In the genomic region with DNA sequence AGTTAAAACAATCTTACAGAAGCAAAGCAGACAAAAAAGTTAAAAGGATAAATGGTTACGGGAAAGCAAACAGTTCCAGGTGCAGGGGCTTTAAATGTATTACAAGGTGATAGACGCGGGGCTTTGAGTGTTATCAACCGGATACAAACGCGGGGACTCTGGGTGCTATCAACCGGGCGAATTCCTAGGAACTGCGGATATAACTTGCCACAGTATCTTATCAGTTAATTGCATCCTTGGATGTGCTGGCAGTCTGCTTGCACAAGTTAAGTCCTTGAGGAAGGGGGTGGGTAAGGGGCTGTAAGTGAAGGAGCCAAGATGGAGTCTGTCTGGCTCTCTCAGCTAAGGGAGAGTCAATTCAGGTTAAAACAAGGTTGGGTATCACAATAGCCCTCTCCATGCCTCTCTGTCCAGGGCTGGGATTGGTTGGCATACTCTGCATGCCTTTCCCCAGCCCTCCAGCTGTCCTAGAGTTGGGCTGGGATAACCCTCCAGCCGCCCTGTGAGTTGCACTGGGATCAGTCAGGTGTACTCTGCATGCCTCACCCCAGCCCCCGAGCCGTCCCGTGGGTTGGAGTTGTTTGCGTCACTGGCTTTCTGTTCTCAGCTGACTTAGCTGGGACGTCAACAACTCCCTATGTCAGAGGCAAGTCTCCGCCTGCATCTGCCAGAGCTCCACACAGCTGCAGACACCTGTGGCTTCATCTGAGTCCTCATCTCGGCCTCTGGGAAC, we compare ENCODE assay signal across 1 cellular context.
TF ChIP-seq lines count a peak whose summit lies in the region.

No MANE protein-coding gene starts in this region.

TF ChIP-seq in K562, 482 proteins besides CTCF, POLR2A, EP300 and RAD21 (continued from another document and continues in another):
- TF ChIP-seq NR4A1 (CRISPR knock-in tag; IDR thresholded peaks at IDR 0.05) (peak; percentile 100), NR4A1 (tag; IDR thresholded peaks at IDR 0.05) (peak; percentile 100), SMAD3 (CRISPR knock-in tag; conservative IDR thresholded peaks at IDR 0.05) (peak; percentile 100), BRCA1 (IDR thresholded peaks at IDR 0.05) (no peak), BRCA1 (CRISPR knock-in tag; IDR thresholded peaks at IDR 0.05) (no peak), ZEB2 (IDR thresholded peaks at IDR 0.05) (peak; percentile 88), TSC22D4 (tag; IDR thresholded peaks at IDR 0.05) (no peak), TAF9B (IDR thresholded peaks at IDR 0.05; ENCODE audit: partially characterized antibody) (peak; percentile 81), KAT2B (IDR thresholded peaks at IDR 0.05; ENCODE audit: low read depth, low read length) (no peak), ZSCAN32 (CRISPR knock-in tag; IDR thresholded peaks at IDR 0.05) (peak; percentile 95), BRD9 (IDR thresholded peaks at IDR 0.05; ENCODE audit: low read depth, partially characterized antibody) (peak; percentile 58), MED1 (CRISPR knock-in tag; IDR thresholded peaks at IDR 0.05; ENCODE audit: borderline replicate concordance) (no peak), ESRRA (IDR thresholded peaks at IDR 0.05; ENCODE audit: borderline replicate concordance, low read depth) (peak; percentile 66; the same call in 1 of the 2 replicates), TARDBP (IDR thresholded peaks at IDR 0.05) (peak; percentile 75; the same call in 1 of the 2 replicates), MCM5 (IDR thresholded peaks at IDR 0.05; ENCODE audit: low read depth) (no peak), NR2F6 (CRISPR knock-in tag; IDR thresholded peaks at IDR 0.05) (peak; percentile 98), HDAC1 (IDR thresholded peaks at IDR 0.05) (peak in 1 of 2 experiments; percentile 6; a peak in 2 of 4 replicates), OTX1 (CRISPR knock-in tag; IDR thresholded peaks at IDR 0.05) (peak; percentile 99), BRD4 (IDR thresholded peaks at IDR 0.05) (no peak), SRSF1 (IDR thresholded peaks at IDR 0.05; ENCODE audit: low read depth, low read length) (no peak), PRMT5 (CRISPR knock-in tag; IDR thresholded peaks at IDR 0.05) (no peak), MTA3 (IDR thresholded peaks at IDR 0.05; ENCODE audit: borderline replicate concordance) (peak; percentile 87), ZFP1 (CRISPR knock-in tag; IDR thresholded peaks at IDR 0.05) (peak; percentile 99), EGR1 (conservative IDR thresholded peaks at IDR 0.05) (no peak), ZNF75A (CRISPR knock-in tag; IDR thresholded peaks at IDR 0.05) (peak; percentile 94), GABPB2 (CRISPR knock-in tag; conservative IDR thresholded peaks at IDR 0.05) (peak; percentile 94), ZBTB17 (CRISPR knock-in tag; IDR thresholded peaks at IDR 0.05) (peak; percentile 99), ZKSCAN1 (IDR thresholded peaks at IDR 0.05; ENCODE audit: low read depth, low read length) (no peak), CEBPB (tag; IDR thresholded peaks at IDR 0.05) (peak; percentile 86), GATAD2A (IDR thresholded peaks at IDR 0.05) (peak; percentile 100), MEIS2 (IDR thresholded peaks at IDR 0.05; ENCODE audit: partially characterized antibody) (no peak), JUNB (CRISPR knock-in tag; conservative IDR thresholded peaks at IDR 0.05) (peak; percentile 92), CHCHD3 (CRISPR knock-in tag; IDR thresholded peaks at IDR 0.05) (peak; percentile 86; the same call in 1 of the 2 replicates), FOXM1 (IDR thresholded peaks at IDR 0.05; ENCODE audit: low read depth) (peak; percentile 88), FOXM1 (CRISPR knock-in tag; IDR thresholded peaks at IDR 0.05; ENCODE audit: low read depth) (no peak), RFX5 (IDR thresholded peaks at IDR 0.05; ENCODE audit: low read depth, low read length) (no peak), POLR2G (IDR thresholded peaks at IDR 0.05; ENCODE audit: low read depth, low read length) (no peak; the same call in 1 of the 2 replicates), COPS2 (conservative IDR thresholded peaks at IDR 0.05) (no peak), ZFP36 (IDR thresholded peaks at IDR 0.05; ENCODE audit: low read depth, low read length, partially characterized antibody) (no peak), POLR3A (IDR thresholded peaks at IDR 0.05; ENCODE audit: borderline replicate concordance, extremely low read depth, insufficient read depth, insufficient read length) (no peak), HDAC3 (IDR thresholded peaks at IDR 0.05; ENCODE audit: borderline replicate concordance, partially characterized antibody) (peak; percentile 87), PHB2 (IDR thresholded peaks at IDR 0.05; ENCODE audit: low read depth) (peak; percentile 70; the same call in 1 of the 2 replicates), HSF4 (CRISPR knock-in tag; IDR thresholded peaks at IDR 0.05; ENCODE audit: borderline replicate concordance) (peak; percentile 100), ZNF217 (CRISPR knock-in tag; IDR thresholded peaks at IDR 0.05) (no peak), MYNN (IDR thresholded peaks at IDR 0.05) (no peak; the same call in 1 of the 2 replicates), MYNN (CRISPR knock-in tag; IDR thresholded peaks at IDR 0.05) (no peak)
- TF ChIP-seq, protein P1, sequence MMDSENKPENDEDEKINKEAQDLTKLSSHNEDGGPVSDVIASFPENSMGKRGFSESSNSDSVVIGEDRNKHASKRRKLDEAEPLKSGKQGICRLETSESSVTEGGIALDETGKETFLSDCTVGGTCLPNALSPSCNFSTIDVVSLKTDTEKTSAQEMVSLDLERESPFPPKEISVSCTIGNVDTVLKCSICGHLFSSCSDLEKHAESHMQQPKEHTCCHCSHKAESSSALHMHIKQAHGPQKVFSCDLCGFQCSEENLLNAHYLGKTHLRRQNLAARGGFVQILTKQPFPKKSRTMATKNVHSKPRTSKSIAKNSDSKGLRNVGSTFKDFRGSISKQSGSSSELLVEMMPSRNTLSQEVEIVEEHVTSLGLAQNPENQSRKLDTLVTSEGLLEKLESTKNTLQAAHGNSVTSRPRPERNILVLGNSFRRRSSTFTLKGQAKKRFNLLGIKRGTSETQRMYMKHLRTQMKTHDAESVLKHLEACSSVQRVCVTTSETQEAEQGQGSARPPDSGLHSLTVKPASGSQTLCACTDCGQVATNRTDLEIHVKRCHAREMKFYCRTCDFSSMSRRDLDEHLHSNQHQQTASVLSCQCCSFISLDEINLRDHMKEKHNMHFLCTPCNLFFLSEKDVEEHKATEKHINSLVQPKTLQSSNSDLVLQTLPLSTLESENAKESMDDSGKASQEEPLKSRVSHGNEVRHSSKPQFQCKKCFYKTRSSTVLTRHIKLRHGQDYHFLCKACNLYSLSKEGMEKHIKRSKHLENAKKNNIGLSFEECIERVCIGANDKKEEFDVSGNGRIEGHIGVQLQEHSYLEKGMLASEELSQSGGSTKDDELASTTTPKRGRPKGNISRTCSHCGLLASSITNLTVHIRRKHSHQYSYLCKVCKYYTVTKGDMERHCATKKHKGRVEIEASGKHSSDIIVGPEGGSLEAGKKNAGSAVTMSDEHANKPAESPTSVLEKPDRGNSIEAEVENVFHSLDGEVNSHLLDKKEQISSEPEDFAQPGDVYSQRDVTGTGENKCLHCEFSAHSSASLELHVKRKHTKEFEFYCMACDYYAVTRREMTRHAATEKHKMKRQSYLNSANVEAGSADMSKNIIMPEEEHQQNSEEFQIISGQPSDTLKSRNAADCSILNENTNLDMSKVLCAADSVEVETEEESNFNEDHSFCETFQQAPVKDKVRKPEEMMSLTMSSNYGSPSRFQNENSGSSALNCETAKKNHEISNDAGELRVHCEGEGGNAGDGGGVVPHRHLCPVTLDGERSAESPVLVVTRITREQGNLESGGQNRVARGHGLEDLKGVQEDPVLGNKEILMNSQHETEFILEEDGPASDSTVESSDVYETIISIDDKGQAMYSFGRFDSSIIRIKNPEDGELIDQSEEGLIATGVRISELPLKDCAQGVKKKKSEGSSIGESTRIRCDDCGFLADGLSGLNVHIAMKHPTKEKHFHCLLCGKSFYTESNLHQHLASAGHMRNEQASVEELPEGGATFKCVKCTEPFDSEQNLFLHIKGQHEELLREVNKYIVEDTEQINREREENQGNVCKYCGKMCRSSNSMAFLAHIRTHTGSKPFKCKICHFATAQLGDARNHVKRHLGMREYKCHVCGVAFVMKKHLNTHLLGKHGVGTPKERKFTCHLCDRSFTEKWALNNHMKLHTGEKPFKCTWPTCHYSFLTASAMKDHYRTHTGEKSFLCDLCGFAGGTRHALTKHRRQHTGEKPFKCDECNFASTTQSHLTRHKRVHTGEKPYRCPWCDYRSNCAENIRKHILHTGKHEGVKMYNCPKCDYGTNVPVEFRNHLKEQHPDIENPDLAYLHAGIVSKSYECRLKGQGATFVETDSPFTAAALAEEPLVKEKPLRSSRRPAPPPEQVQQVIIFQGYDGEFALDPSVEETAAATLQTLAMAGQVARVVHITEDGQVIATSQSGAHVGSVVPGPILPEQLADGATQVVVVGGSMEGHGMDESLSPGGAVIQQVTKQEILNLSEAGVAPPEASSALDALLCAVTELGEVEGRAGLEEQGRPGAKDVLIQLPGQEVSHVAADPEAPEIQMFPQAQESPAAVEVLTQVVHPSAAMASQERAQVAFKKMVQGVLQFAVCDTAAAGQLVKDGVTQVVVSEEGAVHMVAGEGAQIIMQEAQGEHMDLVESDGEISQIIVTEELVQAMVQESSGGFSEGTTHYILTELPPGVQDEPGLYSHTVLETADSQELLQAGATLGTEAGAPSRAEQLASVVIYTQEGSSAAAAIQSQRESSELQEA (IDR thresholded peaks at IDR 0.05; ENCODE audit: low read depth): peak; percentile 19; the same call in 1 of the 2 replicates
- TF ChIP-seq, protein P2, sequence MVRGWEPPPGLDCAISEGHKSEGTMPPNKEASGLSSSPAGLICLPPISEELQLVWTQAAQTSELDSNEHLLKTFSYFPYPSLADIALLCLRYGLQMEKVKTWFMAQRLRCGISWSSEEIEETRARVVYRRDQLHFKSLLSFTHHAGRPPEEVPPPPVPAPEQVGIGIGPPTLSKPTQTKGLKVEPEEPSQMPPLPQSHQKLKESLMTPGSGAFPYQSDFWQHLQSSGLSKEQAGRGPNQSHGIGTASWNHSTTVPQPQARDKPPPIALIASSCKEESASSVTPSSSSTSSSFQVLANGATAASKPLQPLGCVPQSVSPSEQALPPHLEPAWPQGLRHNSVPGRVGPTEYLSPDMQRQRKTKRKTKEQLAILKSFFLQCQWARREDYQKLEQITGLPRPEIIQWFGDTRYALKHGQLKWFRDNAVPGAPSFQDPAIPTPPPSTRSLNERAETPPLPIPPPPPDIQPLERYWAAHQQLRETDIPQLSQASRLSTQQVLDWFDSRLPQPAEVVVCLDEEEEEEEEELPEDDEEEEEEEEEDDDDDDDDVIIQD (CRISPR knock-in tag; IDR thresholded peaks at IDR 0.05): peak; percentile 100
- TF ChIP-seq, protein P3, sequence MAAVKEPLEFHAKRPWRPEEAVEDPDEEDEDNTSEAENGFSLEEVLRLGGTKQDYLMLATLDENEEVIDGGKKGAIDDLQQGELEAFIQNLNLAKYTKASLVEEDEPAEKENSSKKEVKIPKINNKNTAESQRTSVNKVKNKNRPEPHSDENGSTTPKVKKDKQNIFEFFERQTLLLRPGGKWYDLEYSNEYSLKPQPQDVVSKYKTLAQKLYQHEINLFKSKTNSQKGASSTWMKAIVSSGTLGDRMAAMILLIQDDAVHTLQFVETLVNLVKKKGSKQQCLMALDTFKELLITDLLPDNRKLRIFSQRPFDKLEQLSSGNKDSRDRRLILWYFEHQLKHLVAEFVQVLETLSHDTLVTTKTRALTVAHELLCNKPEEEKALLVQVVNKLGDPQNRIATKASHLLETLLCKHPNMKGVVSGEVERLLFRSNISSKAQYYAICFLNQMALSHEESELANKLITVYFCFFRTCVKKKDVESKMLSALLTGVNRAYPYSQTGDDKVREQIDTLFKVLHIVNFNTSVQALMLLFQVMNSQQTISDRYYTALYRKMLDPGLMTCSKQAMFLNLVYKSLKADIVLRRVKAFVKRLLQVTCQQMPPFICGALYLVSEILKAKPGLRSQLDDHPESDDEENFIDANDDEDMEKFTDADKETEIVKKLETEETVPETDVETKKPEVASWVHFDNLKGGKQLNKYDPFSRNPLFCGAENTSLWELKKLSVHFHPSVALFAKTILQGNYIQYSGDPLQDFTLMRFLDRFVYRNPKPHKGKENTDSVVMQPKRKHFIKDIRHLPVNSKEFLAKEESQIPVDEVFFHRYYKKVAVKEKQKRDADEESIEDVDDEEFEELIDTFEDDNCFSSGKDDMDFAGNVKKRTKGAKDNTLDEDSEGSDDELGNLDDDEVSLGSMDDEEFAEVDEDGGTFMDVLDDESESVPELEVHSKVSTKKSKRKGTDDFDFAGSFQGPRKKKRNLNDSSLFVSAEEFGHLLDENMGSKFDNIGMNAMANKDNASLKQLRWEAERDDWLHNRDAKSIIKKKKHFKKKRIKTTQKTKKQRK (IDR thresholded peaks at IDR 0.05; ENCODE audit: borderline replicate concordance, low read depth, low read length): no peak
- TF ChIP-seq, protein P4, sequence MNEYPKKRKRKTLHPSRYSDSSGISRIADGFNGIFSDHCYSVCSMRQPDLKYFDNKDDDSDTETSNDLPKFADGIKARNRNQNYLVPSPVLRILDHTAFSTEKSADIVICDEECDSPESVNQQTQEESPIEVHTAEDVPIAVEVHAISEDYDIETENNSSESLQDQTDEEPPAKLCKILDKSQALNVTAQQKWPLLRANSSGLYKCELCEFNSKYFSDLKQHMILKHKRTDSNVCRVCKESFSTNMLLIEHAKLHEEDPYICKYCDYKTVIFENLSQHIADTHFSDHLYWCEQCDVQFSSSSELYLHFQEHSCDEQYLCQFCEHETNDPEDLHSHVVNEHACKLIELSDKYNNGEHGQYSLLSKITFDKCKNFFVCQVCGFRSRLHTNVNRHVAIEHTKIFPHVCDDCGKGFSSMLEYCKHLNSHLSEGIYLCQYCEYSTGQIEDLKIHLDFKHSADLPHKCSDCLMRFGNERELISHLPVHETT (CRISPR knock-in tag; conservative IDR thresholded peaks at IDR 0.05 in 1 of 2, IDR thresholded peaks at IDR 0.05 in 1 of 2): peak in 1 of 2 experiments; percentile 98; a peak in 2 of 4 replicates
- TF ChIP-seq, protein P5, sequence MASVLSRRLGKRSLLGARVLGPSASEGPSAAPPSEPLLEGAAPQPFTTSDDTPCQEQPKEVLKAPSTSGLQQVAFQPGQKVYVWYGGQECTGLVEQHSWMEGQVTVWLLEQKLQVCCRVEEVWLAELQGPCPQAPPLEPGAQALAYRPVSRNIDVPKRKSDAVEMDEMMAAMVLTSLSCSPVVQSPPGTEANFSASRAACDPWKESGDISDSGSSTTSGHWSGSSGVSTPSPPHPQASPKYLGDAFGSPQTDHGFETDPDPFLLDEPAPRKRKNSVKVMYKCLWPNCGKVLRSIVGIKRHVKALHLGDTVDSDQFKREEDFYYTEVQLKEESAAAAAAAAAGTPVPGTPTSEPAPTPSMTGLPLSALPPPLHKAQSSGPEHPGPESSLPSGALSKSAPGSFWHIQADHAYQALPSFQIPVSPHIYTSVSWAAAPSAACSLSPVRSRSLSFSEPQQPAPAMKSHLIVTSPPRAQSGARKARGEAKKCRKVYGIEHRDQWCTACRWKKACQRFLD (CRISPR knock-in tag; IDR thresholded peaks at IDR 0.05): peak; percentile 100
- TF ChIP-seq, protein P6, sequence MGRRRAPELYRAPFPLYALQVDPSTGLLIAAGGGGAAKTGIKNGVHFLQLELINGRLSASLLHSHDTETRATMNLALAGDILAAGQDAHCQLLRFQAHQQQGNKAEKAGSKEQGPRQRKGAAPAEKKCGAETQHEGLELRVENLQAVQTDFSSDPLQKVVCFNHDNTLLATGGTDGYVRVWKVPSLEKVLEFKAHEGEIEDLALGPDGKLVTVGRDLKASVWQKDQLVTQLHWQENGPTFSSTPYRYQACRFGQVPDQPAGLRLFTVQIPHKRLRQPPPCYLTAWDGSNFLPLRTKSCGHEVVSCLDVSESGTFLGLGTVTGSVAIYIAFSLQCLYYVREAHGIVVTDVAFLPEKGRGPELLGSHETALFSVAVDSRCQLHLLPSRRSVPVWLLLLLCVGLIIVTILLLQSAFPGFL (CRISPR knock-in tag; IDR thresholded peaks at IDR 0.05): no peak
